22 cellular contexts compared by ENCODE assay signal in genomic region chr18:44178476-44178875, GRCh38.
DNase-seq lines count a peak whose midpoint lies in the region; ATAC-seq and TF ChIP-seq lines count a peak whose summit lies in the region.
"Had no signal": no experiment of that assay in that cellular context is flagged by ENCODE, and none has a peak within 500 bp of the region (broad histone marks: within the 10 kb centered on the region; RNA-seq: fewer than 3 reads in every experiment).

No MANE protein-coding gene starts in this region.

- peak; percentile 35 for DNase-seq in left ventricle myocardium superior
- DNase-seq in left ventricle myocardium inferior: no peak
- DNase-seq in fibroblast of pulmonary artery (ENCODE audit: low read depth): peak; percentile 38
- DNase-seq in myocyte (ENCODE audit: low read depth): peak; percentile 3
- peak; percentile 42 to 74 for DNase-seq in aorta
- no peak for DNase-seq in AML-193 (lab: John Stamatoyannopoulos, UW)
- no peak for DNase-seq in A673 (ENCODE audit: low spot score)
- DNase-seq in midbrain (lab: John Stamatoyannopoulos, UW): no peak
- DNase-seq: ACHN; COR-L47; KG1; MG63; NCI-H1105; NCI-H1694 treated with DMSO at 0.1 percent for 48 hours; NCI-H2107; NCI-H345; NCI-H526; NK-92 treated with Interleukin-12 subunit alpha and Interleukin-12 subunit beta, amount 100 ng/mL, for 24 hours; PC-3 had no signal

- intact Hi-C loops in left ventricle myocardium superior (cut with micrococcal nuclease) (no loop called here), left ventricle myocardium inferior (cut with micrococcal nuclease) (no loop called here), aorta (cut with DNase I) (no loop called here), A673 (cut with micrococcal nuclease; ENCODE audit: unreplicated experiment) (no loop called here)

- H3K4me1 ChIP-seq in left ventricle myocardium inferior: no peaks in the 10 kb centered on the region
- no peaks in the 10 kb centered on the region for H3K4me1 ChIP-seq in aorta (ENCODE audit: control insufficient read depth in 1 of 2, insufficient read depth in 2 of 2, low read length in 2 of 2)
- no peaks in the 10 kb centered on the region for H3K4me1 ChIP-seq in A673 (ENCODE audit: insufficient read depth, low read length, poor library complexity, severe bottlenecking)
- H3K4me1 ChIP-seq: SJSA1 had no signal

- H3K36me3 ChIP-seq in left ventricle myocardium inferior: no peaks in the 10 kb centered on the region
- H3K36me3 ChIP-seq in aorta (ENCODE audit: control insufficient read depth in 1 of 2, insufficient read depth in 2 of 2, low read length in 1 of 2): no peaks in the 10 kb centered on the region
- H3K36me3 ChIP-seq in A673 (ENCODE audit: insufficient read depth, low read length, poor library complexity, severe bottlenecking): no peaks in the 10 kb centered on the region
- H3K36me3 ChIP-seq: MG63, SJSA1 had no signal

- POLR2A ChIA-PET in A673 (lab: Charles Lee; ENCODE audit: low non-redundant PET): no interaction called here

- ATAC-seq in left ventricle myocardium superior (no peak), aorta (ENCODE audit: low FRiP score) (no peak)
- ATAC-seq: HepG2, PC-3 had no signal

- WGBS in aorta, 2 donors: 43 to 54% methylated on average over 2 of the region's 2 CpGs

- TF ChIP-seq CTCF in left ventricle myocardium inferior (IDR thresholded peaks at IDR 0.05; ENCODE audit: borderline replicate concordance) (no peak), fibroblast of pulmonary artery (IDR thresholded peaks at IDR 0.05; ENCODE audit: low read length, missing control alignments) (no peak), A673 (conservative IDR thresholded peaks at IDR 0.05; ENCODE audit: low read depth, low read length) (no peak)

- H3K27me3 ChIP-seq in left ventricle myocardium inferior (ENCODE audit: low read depth): no peaks in the 10 kb centered on the region
- H3K27me3 ChIP-seq in aorta (ENCODE audit: control insufficient read depth in 1 of 2, insufficient read depth in 2 of 2, low read length in 1 of 2): no peaks in the 10 kb centered on the region
- H3K27me3 ChIP-seq in A673 (replicated peaks; ENCODE audit: insufficient read depth, low read depth, low read length, poor library complexity): no peaks in the 10 kb centered on the region
- H3K27me3 ChIP-seq: MG63, SJSA1 had no signal

- H3K27ac ChIP-seq in left ventricle myocardium inferior (replicated peaks) (no peak overlapping the region), aorta (ENCODE audit: low read depth in 1 of 2, low read length in 2 of 2) (no peak overlapping the region), A673 (ENCODE audit: low read depth, low read length, poor library complexity, severe bottlenecking) (no peak overlapping the region)
- H3K27ac ChIP-seq: RWPE1, SJSA1 had no signal

- no peaks in the 10 kb centered on the region for H3K9me3 ChIP-seq in left ventricle myocardium inferior (replicated peaks)
- no peaks in the 10 kb centered on the region for H3K9me3 ChIP-seq in aorta (ENCODE audit: control insufficient read depth, low read length)
- no peaks in the 10 kb centered on the region for H3K9me3 ChIP-seq in A673 (ENCODE audit: low read depth, low read length, poor library complexity, severe bottlenecking)
- H3K9me3 ChIP-seq: MG63, SJSA1 had no signal

- H3K4me3 ChIP-seq in left ventricle myocardium inferior: no peak overlapping the region
- H3K4me3 ChIP-seq in fibroblast of pulmonary artery (replicated peaks; ENCODE audit: low read depth, low read length): no peak overlapping the region
- H3K4me3 ChIP-seq in aorta (ENCODE audit: low read length in 2 of 2): no peak overlapping the region
- no peak overlapping the region for H3K4me3 ChIP-seq in A673 (ENCODE audit: low read depth, low read length, poor library complexity, severe bottlenecking)
- H3K4me3 ChIP-seq: MG63, SJSA1 had no signal

- no TSS peak for BruUV-seq in A673 (replicated peaks; lab: Mats Ljungman, UMichigan)

- CTCF ChIA-PET in A673 (lab: Charles Lee): no interaction called here

Comparison
In these comparisons a context has a peak if more than half of its experiments do, and no peak if none do; other contexts are left out.
1. DNase-seq: peak in left ventricle myocardium superior (single experiment), fibroblast of pulmonary artery (single experiment), myocyte (single experiment) and aorta (2 of 2); none in left ventricle myocardium inferior (single experiment), AML-193 (0 of 2), A673 (single experiment) and midbrain (single experiment).